Comparison of ENCODE assay signal across 29 cellular contexts in genomic region chr5:146584750-146585149, GRCh38.
"Had no signal": no experiment of that assay in that cellular context is flagged by ENCODE, and none has a peak within 500 bp of the region (broad histone marks: within the 10 kb centered on the region; RNA-seq: fewer than 3 reads in every experiment).

No MANE protein-coding gene starts in this region.

- H3K27ac ChIP-seq: stomach, suprapubic skin, testis, thoracic aorta, thyroid gland, tibial artery, tibial nerve, transverse colon, upper lobe of left lung, upper lobe of right lung, uterus, vagina had no signal

- H3K9me3 Mint-ChIP-seq: stimulated activated memory B cell treated with anti-CD40 and anti-IgM and Interleukin-4, amounts not matched to agents 10 μg/mL and 1 μg/mL and 100 μg/mL, for 72 hours; stimulated activated naive B cell treated with anti-CD40 and anti-IgM and Interleukin-4, amounts not matched to agents 10 μg/mL and 1 μg/mL and 100 μg/mL, for 72 hours; stimulated activated naive CD8-positive, alpha-beta T cell treated with anti-CD3 and anti-CD28 coated beads, Interleukin-15, amount 100 ng/mL, for 72 hours; stimulated activated naive CD8-positive, alpha-beta T cell treated with anti-CD3 and anti-CD28 coated beads, Interleukin-15, Interleukin-2, amounts not matched to agents 100 ng/mL and 50 ng/mL, for 24 hours; type B pancreatic cell had no signal

- FAIRE-seq: urothelium cell line had no signal

- ATAC-seq: stimulated activated effector memory CD8-positive, alpha-beta T cell treated with anti-CD3 and anti-CD28 coated beads, Interleukin-12 subunit alpha, Interleukin-12 subunit beta, amount 100 ng/mL, for 72 hours; stimulated activated memory B cell treated with anti-CD40 and anti-IgM and Interleukin-4, amounts not matched to agents 10 μg/mL and 1 μg/mL and 100 μg/mL, for 72 hours; stimulated activated naive B cell treated with anti-CD40 and anti-IgM and Interleukin-4, amounts not matched to agents 10 μg/mL and 1 μg/mL and 100 μg/mL, for 72 hours; stimulated activated naive CD8-positive, alpha-beta T cell treated with anti-CD3 and anti-CD28 coated beads, Interleukin-15, amount 100 ng/mL, for 72 hours; stimulated activated naive CD8-positive, alpha-beta T cell treated with anti-CD3 and anti-CD28 coated beads, Interleukin-15, Interleukin-2, amounts not matched to agents 100 U/mL and 50 U/mL, for 24 hours; upper lobe of right lung had no signal

- H3K4me1 ChIP-seq: stomach, suprapubic skin, testis, thyroid gland, tibial artery, tibial nerve, transverse colon, upper lobe of left lung, upper lobe of right lung, uterus had no signal

- H3K4me1 Mint-ChIP-seq: stimulated activated effector memory CD8-positive, alpha-beta T cell treated with anti-CD3 and anti-CD28 coated beads, Interleukin-12 subunit alpha, Interleukin-12 subunit beta, amount 100 ng/mL, for 72 hours; stimulated activated memory B cell treated with anti-CD40 and anti-IgM and Interleukin-4, amounts not matched to agents 10 μg/mL and 1 μg/mL and 100 μg/mL, for 72 hours; stimulated activated naive B cell treated with anti-CD40 and anti-IgM and Interleukin-4, amounts not matched to agents 10 μg/mL and 1 μg/mL and 100 μg/mL, for 72 hours; stimulated activated naive CD8-positive, alpha-beta T cell treated with anti-CD3 and anti-CD28 coated beads, Interleukin-15, amount 100 ng/mL, for 72 hours had no signal

- H3K36me3 ChIP-seq: stomach, suprapubic skin, thoracic aorta, thyroid gland, tibial artery, tibial nerve, transverse colon, upper lobe of left lung, upper lobe of right lung, uterus, vagina had no signal

- H3K27me3 Mint-ChIP-seq: stimulated activated naive CD8-positive, alpha-beta T cell treated with anti-CD3 and anti-CD28 coated beads, Interleukin-15, Interleukin-2, amounts not matched to agents 100 ng/mL and 50 ng/mL, for 24 hours had no signal

- H3K36me3 Mint-ChIP-seq: stimulated activated memory B cell treated with anti-CD40 and anti-IgM and Interleukin-4, amounts not matched to agents 10 μg/mL and 1 μg/mL and 100 μg/mL, for 72 hours; stimulated activated naive B cell treated with anti-CD40 and anti-IgM and Interleukin-4, amounts not matched to agents 10 μg/mL and 1 μg/mL and 100 μg/mL, for 72 hours; type B pancreatic cell had no signal

- H3K4me3 Mint-ChIP-seq: stimulated activated effector memory CD8-positive, alpha-beta T cell treated with anti-CD3 and anti-CD28 coated beads, Interleukin-12 subunit alpha, Interleukin-12 subunit beta, amount 100 ng/mL, for 72 hours; stimulated activated memory B cell treated with anti-CD40 and anti-IgM and Interleukin-4, amounts not matched to agents 10 μg/mL and 1 μg/mL and 100 μg/mL, for 72 hours; stimulated activated naive B cell treated with anti-CD40 and anti-IgM and Interleukin-4, amounts not matched to agents 10 μg/mL and 1 μg/mL and 100 μg/mL, for 72 hours; stimulated activated naive CD8-positive, alpha-beta T cell treated with anti-CD3 and anti-CD28 coated beads, Interleukin-15, amount 100 ng/mL, for 72 hours; stimulated activated naive CD8-positive, alpha-beta T cell treated with anti-CD3 and anti-CD28 coated beads, Interleukin-15, Interleukin-2, amounts not matched to agents 100 ng/mL and 50 ng/mL, for 24 hours; type B pancreatic cell had no signal

- H3K27me3 ChIP-seq: stomach, suprapubic skin, testis, thyroid gland, tibial artery, tibial nerve, transverse colon, upper lobe of left lung, upper lobe of right lung, uterus, vagina had no signal

- H3K27ac Mint-ChIP-seq: stimulated activated effector memory CD8-positive, alpha-beta T cell treated with anti-CD3 and anti-CD28 coated beads, Interleukin-12 subunit alpha, Interleukin-12 subunit beta, amount 100 ng/mL, for 72 hours; stimulated activated memory B cell treated with anti-CD40 and anti-IgM and Interleukin-4, amounts not matched to agents 10 μg/mL and 1 μg/mL and 100 μg/mL, for 72 hours; stimulated activated naive B cell treated with anti-CD40 and anti-IgM and Interleukin-4, amounts not matched to agents 10 μg/mL and 1 μg/mL and 100 μg/mL, for 72 hours; stimulated activated naive CD8-positive, alpha-beta T cell treated with anti-CD3 and anti-CD28 coated beads, Interleukin-15, amount 100 ng/mL, for 72 hours; stimulated activated naive CD8-positive, alpha-beta T cell treated with anti-CD3 and anti-CD28 coated beads, Interleukin-15, Interleukin-2, amounts not matched to agents 100 ng/mL and 50 ng/mL, for 24 hours; type B pancreatic cell had no signal

- H3K4me3 ChIP-seq: stomach, suprapubic skin, testis, thoracic aorta, thyroid gland, tibial artery, tibial nerve, transverse colon, upper lobe of left lung, upper lobe of right lung, uterus, vagina had no signal

- H3K9me3 ChIP-seq: stomach, suprapubic skin, testis, thoracic aorta, thyroid gland, tibial artery, tibial nerve, transverse colon, upper lobe of left lung, upper lobe of right lung, uterus, vagina had no signal

- DNase-seq: stimulated activated CD4-positive, alpha-beta T cell treated with anti-CD3 and anti-CD28 coated beads, Interleukin-2, amount 100 ng/mL, for 48 hours; stimulated activated CD4-positive, alpha-beta T cell treated with anti-CD3 and anti-CD28 coated beads, Interleukin-4, amount 100 ng/mL, for 1 hour; stimulated activated CD4-positive, alpha-beta T cell treated with anti-CD3 and anti-CD28 coated beads, Interleukin-4, amount 100 ng/mL, for 24 hours; stimulated activated CD4-positive, alpha-beta T cell treated with anti-CD3 and anti-CD28 coated beads, Interleukin-4, amount 100 ng/mL, for 4 hours; stimulated activated CD8-positive, alpha-beta memory T cell treated with anti-CD3 and anti-CD28 coated beads, Interleukin-4, amount 100 ng/mL, for 48 hours; stimulated activated naive B cell treated with anti-CD40 and anti-IgM and Interleukin-4, amounts not matched to agents 10 μg/mL and 1 μg/mL and 100 μg/mL, for 72 hours; stimulated activated naive CD4-positive, alpha-beta T cell; stimulated activated naive CD4-positive, alpha-beta T cell treated with Interleukin-2 at 50 U/mL for 16 hours; stimulated activated naive CD8-positive, alpha-beta T cell treated with anti-CD3 and anti-CD28 coated beads, Interleukin-15, amount 100 ng/mL, for 72 hours; stimulated activated naive CD8-positive, alpha-beta T cell treated with anti-CD3 and anti-CD28 coated beads, Interleukin-15, Interleukin-2, amounts not matched to agents 100 U/mL and 50 U/mL, for 24 hours; stomach; substantia nigra; testis; thyroid gland; tibial artery; transverse colon; trophoblast cell; upper lobe of left lung; upper lobe of right lung; uterus had no signal
